22 cellular contexts compared by ENCODE assay signal in genomic region chr14:39043352-39043943, GRCh38.
"Had no signal": no experiment of that assay in that cellular context is flagged by ENCODE, and none has a peak within 500 bp of the region (broad histone marks: within the 10 kb centered on the region; RNA-seq: fewer than 3 reads in every experiment).

No MANE protein-coding gene starts in this region.

- DNase-seq: activated CD4-positive, CD25-positive, alpha-beta regulatory T cell; activated CD8-positive, alpha-beta memory T cell treated with anti-CD3 and anti-CD28 coated beads, Interleukin-2, amount 50 U/mL, for 4 hours; activated CD8-positive, alpha-beta T cell treated with anti-CD3 and anti-CD28 coated beads for 36 hours; activated naive CD4-positive, alpha-beta T cell treated with anti-CD3 and anti-CD28 coated beads, Interleukin-2, amount 50 U/mL, for 16 hours; activated T-cell treated with anti-CD3 and anti-CD28 coated beads, Interleukin-2, amount 50 U/mL, for 72 hours; amniotic stem cell; body of pancreas; central memory CD4-positive, alpha-beta T cell; NCI-H1092; NCI-H1417; NCI-H1930; NCI-H2171; NCI-H2227 treated with DMSO at 0.1 percent for 48 hours; NCI-H446 treated with DMSO at 0.1 percent for 48 hours; NCI-H524 treated with DMSO at 0.1 percent for 48 hours; NCI-H748 treated with DMSO at 0.1 percent for 48 hours; SIG-M5; T-helper 17 cell; T-helper 9 cell had no signal

- H3K27ac Mint-ChIP-seq: activated CD8-positive, alpha-beta T cell treated with anti-CD3 and anti-CD28 coated beads for 36 hours; activated T-cell treated with anti-CD3 and anti-CD28 coated beads, Interleukin-2, amount 50 U/mL, for 72 hours; T-helper 17 cell had no signal

- H3K9me3 ChIP-seq: ascending aorta, body of pancreas had no signal

- H3K27ac ChIP-seq: ascending aorta, body of pancreas had no signal

- H3K27me3 ChIP-seq: ascending aorta, body of pancreas had no signal

- H3K4me1 ChIP-seq: ascending aorta, body of pancreas had no signal

- H3K4me3 ChIP-seq: ascending aorta, body of pancreas had no signal

- ATAC-seq: activated CD8-positive, alpha-beta T cell treated with anti-CD3 and anti-CD28 coated beads for 36 hours; activated T-cell treated with anti-CD3 and anti-CD28 coated beads, Interleukin-2, amount 50 U/mL, for 72 hours; body of pancreas; T-helper 17 cell had no signal

- H3K4me3 Mint-ChIP-seq: activated CD8-positive, alpha-beta T cell treated with anti-CD3 and anti-CD28 coated beads for 36 hours; activated T-cell treated with anti-CD3 and anti-CD28 coated beads, Interleukin-2, amount 50 U/mL, for 72 hours; T-helper 17 cell had no signal

- H3K9me3 Mint-ChIP-seq: activated CD8-positive, alpha-beta T cell treated with anti-CD3 and anti-CD28 coated beads for 36 hours; activated T-cell treated with anti-CD3 and anti-CD28 coated beads, Interleukin-2, amount 50 U/mL, for 72 hours had no signal

- H3K27me3 Mint-ChIP-seq: activated CD8-positive, alpha-beta T cell treated with anti-CD3 and anti-CD28 coated beads for 36 hours; T-helper 17 cell had no signal

- FAIRE-seq: bronchial epithelial cell, TTC549 had no signal
